ENCODE assay signal across 8 cellular contexts in genomic region chr12:6769003-6769389, GRCh38. TPM values are rescaled to one million over a fixed set of nuclear protein-coding genes. Genes with fewer than 3 reads are reported as not detected.
DNase-seq lines count a peak whose midpoint lies in the region; ATAC-seq and TF ChIP-seq lines count a peak whose summit lies in the region.
"Had no signal": no experiment of that assay in that cellular context is flagged by ENCODE, and none has a peak within 500 bp of the region (broad histone marks: within the 10 kb centered on the region; RNA-seq: fewer than 3 reads in every experiment).

No MANE protein-coding gene starts in this region.

- WGBS in SK-N-SH (ENCODE audit: low lambda C conversion rate) = 62% methylated on average over 6 of the region's 6 CpGs
- 20 to 31% methylated on average over 2 to 4 of the region's 6 CpGs for WGBS in gastroesophageal sphincter (ENCODE audit: low coverage in 1 of 2), 2 donors

- H3K4me1 Mint-ChIP-seq in HFFc6 (ENCODE audit: low read depth) = peaks cover 49% of the 10 kb centered on the region
- H3K4me1 Mint-ChIP-seq in activated naive CD4-positive, alpha-beta T cell treated with anti-CD3 and anti-CD28 coated beads, Interleukin-2, amount 10 ng/mL, durations not matched to agents 7 days and 5 days = peaks cover 65% of the 10 kb centered on the region

- no peaks in the 10 kb centered on the region for H3K9me3 ChIP-seq in SK-N-SH
- H3K9me3 ChIP-seq in gastroesophageal sphincter = no peaks in the 10 kb centered on the region
- H3K9me3 ChIP-seq in skeletal muscle tissue (ENCODE audit: control insufficient read depth in 3 of 3, low read length in 3 of 3) = no peaks in the 10 kb centered on the region

- peaks cover 17 to 20% of the 10 kb centered on the region in 2 experiments for H3K36me3 ChIP-seq in SK-N-SH (replicated peaks in 1 of 2; ENCODE audit: control insufficient read depth in 1 of 2, insufficient read depth in 2 of 2, low read length in 1 of 2)
- peaks cover 0 to 22% of the 10 kb centered on the region in 2 donors for H3K36me3 ChIP-seq in gastroesophageal sphincter
- H3K36me3 ChIP-seq in skeletal muscle tissue (ENCODE audit: control insufficient read depth in 3 of 3, insufficient read depth in 3 of 3, low read length in 3 of 3) = peaks cover 0 to 7% (median 2%) of the 10 kb centered on the region in 3 donors

- H3K9me2 ChIP-seq in SK-N-SH = no peaks in the 10 kb centered on the region

- POLR2A ChIA-PET in SK-N-SH (lab: Yijun Ruan, JAX) = interaction anchor here (0.6 to 4.8 kb wide), 5 partner anchors 8 to 155 kb away, joined by 3 to 89 read pairs (median 6); partner anchors contain the start of genes COPS7A, MLF2 and ZNF384

- H3K9me3 Mint-ChIP-seq in HFFc6 = no peaks in the 10 kb centered on the region
- H3K9me3 Mint-ChIP-seq in activated naive CD4-positive, alpha-beta T cell treated with anti-CD3 and anti-CD28 coated beads, Interleukin-2, amount 10 ng/mL, durations not matched to agents 7 days and 5 days = no peaks in the 10 kb centered on the region

- TF ChIP-seq POLR2A in gastroesophageal sphincter (IDR thresholded peaks at IDR 0.05) = no peak

- peaks cover 40% of the 10 kb centered on the region for H3K79me2 ChIP-seq in SK-N-SH (ENCODE audit: insufficient read depth)

- peaks cover 40% of the 10 kb centered on the region for H4K20me1 ChIP-seq in SK-N-SH (ENCODE audit: insufficient read depth)

- H3K4me1 ChIP-seq in SK-N-SH (ENCODE audit: control insufficient read depth in 1 of 2, insufficient read depth in 2 of 2, low read depth in 1 of 2, low read length in 1 of 2) (peaks cover 22 to 44% of the 10 kb centered on the region in 2 experiments; a peak in 3 of 4 replicates), gastroesophageal sphincter (peaks cover 0 to 88% (median 51%) of the 10 kb centered on the region in 3 donors), skeletal muscle tissue (ENCODE audit: control insufficient read depth in 3 of 3, insufficient read depth in 3 of 3, low read length in 3 of 3) (peaks cover 33 to 43% (median 41%) of the 10 kb centered on the region in 3 donors)

- peak overlapping the region; percentile 90 for H3K9ac ChIP-seq in SK-N-SH
- peak overlapping the region in 1 of 3 donors; percentile 68 for H3K9ac ChIP-seq in skeletal muscle tissue (ENCODE audit: low read depth in 1 of 3, low read length in 3 of 3)

- H3K27me3 ChIP-seq in SK-N-SH (ENCODE audit: insufficient read depth) (no peaks in the 10 kb centered on the region), gastroesophageal sphincter (no peaks in the 10 kb centered on the region), skeletal muscle tissue (ENCODE audit: control insufficient read depth in 3 of 3, insufficient read depth in 3 of 3, low read length in 3 of 3) (peaks cover 0 to 5% (median 0%) of the 10 kb centered on the region in 3 donors)

- peaks cover 22% of the 10 kb centered on the region for H3F3A ChIP-seq in SK-N-SH (replicated peaks; ENCODE audit: insufficient read depth)

- H3K4me3 ChIP-seq in SK-N-SH (ENCODE audit: low read depth in 2 of 2, low read length in 1 of 2) (peak overlapping the region; percentile 82 to 93), gastroesophageal sphincter (peak overlapping the region; percentile 57 to 91), skeletal muscle tissue (ENCODE audit: low read length in 3 of 3) (peak overlapping the region in 2 of 3 donors; percentile 72 to 75)

- H3K36me3 Mint-ChIP-seq in HFFc6 (ENCODE audit: low read depth) = peaks cover 5% of the 10 kb centered on the region
- H3K36me3 Mint-ChIP-seq in activated naive CD4-positive, alpha-beta T cell treated with anti-CD3 and anti-CD28 coated beads, Interleukin-2, amount 10 ng/mL, durations not matched to agents 7 days and 5 days = peaks cover 4% of the 10 kb centered on the region

- no peak for TF ChIP-seq RAD21 in SK-N-SH (IDR thresholded peaks at IDR 0.05; ENCODE audit: low read length)

- peaks cover 4% of the 10 kb centered on the region; the same call in 1 of the 2 replicates for H3K27me3 Mint-ChIP-seq in HFFc6 (ENCODE audit: insufficient read depth)
- H3K27me3 Mint-ChIP-seq in activated naive CD4-positive, alpha-beta T cell treated with anti-CD3 and anti-CD28 coated beads, Interleukin-2, amount 10 ng/mL, durations not matched to agents 7 days and 5 days = peaks cover 96% of the 10 kb centered on the region

- H3K27ac Mint-ChIP-seq in HFFc6 = peak overlapping the region; percentile 82
- H3K27ac Mint-ChIP-seq in activated naive CD4-positive, alpha-beta T cell treated with anti-CD3 and anti-CD28 coated beads, Interleukin-2, amount 10 ng/mL, durations not matched to agents 7 days and 5 days = no peak overlapping the region

- peak overlapping the region; percentile 96 for H3K4me2 ChIP-seq in SK-N-SH

- CTCF ChIA-PET in SK-N-SH (lab: Yijun Ruan, JAX) = interaction anchor here (0.9 to 15.2 kb wide), 8 partner anchors 9 to 59 kb away, joined by 3 to 343 read pairs (median 4); partner anchors contain the start of genes MLF2 and P3H3
- CTCF ChIA-PET in activated naive CD4-positive, alpha-beta T cell treated with anti-CD3 and anti-CD28 coated beads, Interleukin-2, amount 10 ng/mL, durations not matched to agents 7 days and 5 days (lab: Charles Lee) = interaction anchor here (1.1 to 5.8 kb wide), 2 partner anchors 9 to 15 kb away, joined by 5 to 63 read pairs; partner anchors contain the start of gene MLF2

- no peak for TF ChIP-seq CTCF in HFFc6 (IDR thresholded peaks at IDR 0.05)
- TF ChIP-seq CTCF in SK-N-SH (IDR thresholded peaks at IDR 0.05) = no peak
- TF ChIP-seq CTCF in gastroesophageal sphincter (IDR thresholded peaks at IDR 0.05) = no peak

- TF ChIP-seq EP300 in SK-N-SH (IDR thresholded peaks at IDR 0.05; ENCODE audit: borderline replicate concordance in 1 of 2, low read depth in 1 of 2, low read length in 1 of 2) (no peak), gastroesophageal sphincter (IDR thresholded peaks at IDR 0.05) (no peak)

- H3K27ac ChIP-seq in SK-N-SH (ENCODE audit: low read depth in 2 of 2, low read length in 1 of 2) (peak overlapping the region; percentile 43 to 95; a peak in 2 of 4 replicates), gastroesophageal sphincter (peak overlapping the region in 3 of 4 donors; percentile 97 to 99 (median 97)), skeletal muscle tissue (ENCODE audit: low read depth, low read length) (no peak overlapping the region)

- peak overlapping the region; percentile 93 for H3K4me3 Mint-ChIP-seq in HFFc6
- H3K4me3 Mint-ChIP-seq in activated naive CD4-positive, alpha-beta T cell treated with anti-CD3 and anti-CD28 coated beads, Interleukin-2, amount 10 ng/mL, durations not matched to agents 7 days and 5 days = no peak overlapping the region

- H2AFZ ChIP-seq in SK-N-SH (ENCODE audit: low read depth) = no peak overlapping the region

- ATAC-seq in gastroesophageal sphincter = no peak
- ATAC-seq in GM21576 (IDR thresholded peaks at IDR 0.05; ENCODE audit: unreplicated experiment) = no peak

- no peak for DNase-seq in HFFc6
- DNase-seq in SK-N-SH = peak; percentile 81
- DNase-seq in RKO (ENCODE audit: low spot score) = no peak
- DNase-seq in activated naive CD4-positive, alpha-beta T cell treated with anti-CD3 and anti-CD28 coated beads, Interleukin-2, amount 10 ng/mL, durations not matched to agents 7 days and 5 days = no peak

TF ChIP-seq in SK-N-SH, 30 proteins besides CTCF, POLR2A, EP300 and RAD21:
- TF ChIP-seq TCF12 (IDR thresholded peaks at IDR 0.05) (no peak), MAX (IDR thresholded peaks at IDR 0.05; ENCODE audit: low read depth) (no peak), FOSL2 (IDR thresholded peaks at IDR 0.05; ENCODE audit: borderline replicate concordance, low read depth) (no peak), USF1 (IDR thresholded peaks at IDR 0.05; ENCODE audit: borderline replicate concordance, low read depth) (no peak)

RNA-seq across cellular contexts. Expression of gene PTMS, which starts 2.8 kb away (rescaled TPM):
- 100 to 1,000 TPM; 423 to 607 (median 561) TPM for total RNA-seq in HFFc6 (2021; fragmentation: NEBNext Ultra II Directional; extraction: Animal tissue kit (Norgen Biotek cat#: 25700))
- polyA plus RNA-seq in SK-N-SH (2012; rRNA removed) = 391 and 661 TPM in 2 replicates
- polyA plus RNA-seq in SK-N-SH (2012; cell fraction: cytosol; rRNA removed) = 526 and 613 TPM in 2 replicates
- 247 and 291 TPM in 2 replicates for polyA plus RNA-seq in SK-N-SH (2012; cell fraction: nucleus; rRNA removed)
- 100 to 1,000 TPM; 259 to 516 (median 325) TPM for total RNA-seq in gastroesophageal sphincter
- 40.2 TPM for total RNA-seq in skeletal muscle tissue

RNA-seq across cellular contexts. Expression of gene LAG3, which starts 3.3 kb away (rescaled TPM):
- under 1 TPM; 0.15 to 0.64 (median 0.50) TPM for total RNA-seq in HFFc6 (2021; fragmentation: NEBNext Ultra II Directional; extraction: Animal tissue kit (Norgen Biotek cat#: 25700))
- polyA plus RNA-seq in SK-N-SH (2012; rRNA removed) = 0.72 and 1.1 TPM in 2 replicates
- polyA plus RNA-seq in SK-N-SH (2012; cell fraction: cytosol; rRNA removed) = 0.14 and 0.21 TPM in 2 replicates
- polyA plus RNA-seq in SK-N-SH (2012; cell fraction: nucleus; rRNA removed) = 7.2 and 9.8 TPM in 2 replicates
- 1 to 10 TPM in 3 of 4 donors, under 1 TPM in 1; 0.30 to 3.0 (median 1.9) TPM for total RNA-seq in gastroesophageal sphincter
- not detected for total RNA-seq in skeletal muscle tissue

RNA-seq across cellular contexts. Expression of gene MLF2, which starts 16.1 kb away (rescaled TPM):
- total RNA-seq in HFFc6 (2021; fragmentation: NEBNext Ultra II Directional; extraction: Animal tissue kit (Norgen Biotek cat#: 25700)) = 100 to 1,000 TPM; 273 to 329 (median 298) TPM
- polyA plus RNA-seq in SK-N-SH (2012; rRNA removed) = 535 and 624 TPM in 2 replicates
- polyA plus RNA-seq in SK-N-SH (2012; cell fraction: cytosol; rRNA removed) = 310 and 447 TPM in 2 replicates
- polyA plus RNA-seq in SK-N-SH (2012; cell fraction: nucleus; rRNA removed) = 217 and 351 TPM in 2 replicates
- total RNA-seq in gastroesophageal sphincter (100 to 1,000 TPM; 140 to 290 (median 216) TPM), skeletal muscle tissue (73.6 TPM)

RNA-seq across cellular contexts. Expression of gene CD4, which starts 20.3 kb away (rescaled TPM):
- total RNA-seq in HFFc6 (2021; fragmentation: NEBNext Ultra II Directional; extraction: Animal tissue kit (Norgen Biotek cat#: 25700)) = under 1 TPM in 3 of 6 experiments, not detected in 3; 0.11 to 0.25 (median 0.11) TPM
- 0.02 TPM in 1 of 2 replicates, not detected in the other for polyA plus RNA-seq in SK-N-SH (2012; rRNA removed)
- polyA plus RNA-seq in SK-N-SH (2012; cell fraction: cytosol; rRNA removed) = 0.01 TPM in 2 replicates
- polyA plus RNA-seq in SK-N-SH (2012; cell fraction: nucleus; rRNA removed) = not detected in 2 replicates
- total RNA-seq in gastroesophageal sphincter (10 to 100 TPM in 2 of 4 donors, 1 to 10 TPM in 2; 2.6 to 15.2 (median 9.1) TPM), skeletal muscle tissue (6.8 TPM)
- total RNA-seq: NCI-H460 had no signal

RNA-seq across cellular contexts. Expression of gene COPS7A, which starts 45.1 kb away (rescaled TPM):
- total RNA-seq in HFFc6 (2021; fragmentation: NEBNext Ultra II Directional; extraction: Animal tissue kit (Norgen Biotek cat#: 25700)) = 100 to 1,000 TPM; 103 to 122 (median 108) TPM
- 191 and 231 TPM in 2 replicates for polyA plus RNA-seq in SK-N-SH (2012; rRNA removed)
- 134 and 163 TPM in 2 replicates for polyA plus RNA-seq in SK-N-SH (2012; cell fraction: cytosol; rRNA removed)
- polyA plus RNA-seq in SK-N-SH (2012; cell fraction: nucleus; rRNA removed) = 340 and 362 TPM in 2 replicates
- total RNA-seq in gastroesophageal sphincter (10 to 100 TPM; 54.4 to 69.5 (median 55.4) TPM), skeletal muscle tissue (30.8 TPM)
